21 cellular contexts compared by ENCODE assay signal in genomic region chr1:92211166-92211565, GRCh38. TPM values are rescaled to one million over a fixed set of nuclear protein-coding genes. Genes with fewer than 3 reads are reported as not detected.
DNase-seq lines count a peak whose midpoint lies in the region; ATAC-seq and TF ChIP-seq lines count a peak whose summit lies in the region.
"Had no signal": no experiment of that assay in that cellular context is flagged by ENCODE, and none has a peak within 500 bp of the region (broad histone marks: within the 10 kb centered on the region; RNA-seq: fewer than 3 reads in every experiment).

No MANE protein-coding gene starts in this region.

- no peaks in the 10 kb centered on the region for H3K79me2 ChIP-seq in Loucy (ENCODE audit: insufficient read depth, low read length)

- peak overlapping the region; percentile 56 for H3K4me2 ChIP-seq in Loucy (ENCODE audit: low read depth, low read length, poor library complexity, severe bottlenecking)

- H3K9me3 Mint-ChIP-seq in chondrocyte (ENCODE audit: low read depth) = no peaks in the 10 kb centered on the region
- peaks cover 2% of the 10 kb centered on the region for H3K9me3 Mint-ChIP-seq in stimulated activated effector memory CD8-positive, alpha-beta T cell treated with anti-CD3 and anti-CD28 coated beads, Interleukin-12 subunit alpha, Interleukin-12 subunit beta, amount 100 ng/mL, for 72 hours
- H3K9me3 Mint-ChIP-seq in activated CD4-positive, alpha-beta memory T cell treated with anti-CD3 and anti-CD28 coated beads for 36 hours = no peaks in the 10 kb centered on the region
- H3K9me3 Mint-ChIP-seq: nephron had no signal

- H2AFZ ChIP-seq in Loucy (ENCODE audit: low read length) = no peak overlapping the region

- intact Hi-C loops in activated CD4-positive, alpha-beta memory T cell treated with anti-CD3 and anti-CD28 coated beads for 36 hours (cut with micrococcal nuclease) = no loop called here

- no peak overlapping the region for H3K9ac ChIP-seq in Loucy (ENCODE audit: low read depth, low read length, poor library complexity, severe bottlenecking)

- POLR2A ChIA-PET in activated CD4-positive, alpha-beta memory T cell treated with anti-CD3 and anti-CD28 coated beads for 36 hours (lab: Charles Lee) = no interaction called here

- no peak overlapping the region for H3K4me3 ChIP-seq in Loucy (ENCODE audit: low read length, poor library complexity, severe bottlenecking)
- H3K4me3 ChIP-seq: ascending aorta, gastrocnemius medialis, lower lobe of right lung had no signal

- no peaks in the 10 kb centered on the region for H3K9me2 ChIP-seq in Loucy (replicated peaks; ENCODE audit: low read depth, low read length)

- peaks cover 24% of the 10 kb centered on the region for H3K4me1 ChIP-seq in Loucy (ENCODE audit: insufficient read depth, low read length, poor library complexity, severe bottlenecking)
- H3K4me1 ChIP-seq: ascending aorta, gastrocnemius medialis, lower lobe of right lung had no signal

- peaks cover 5% of the 10 kb centered on the region for H3K27me3 Mint-ChIP-seq in chondrocyte (ENCODE audit: low read depth)
- H3K27me3 Mint-ChIP-seq in activated CD4-positive, alpha-beta memory T cell treated with anti-CD3 and anti-CD28 coated beads for 36 hours = no peaks in the 10 kb centered on the region

- no peaks in the 10 kb centered on the region for H3F3A ChIP-seq in Loucy (ENCODE audit: low read depth)

- no peaks in the 10 kb centered on the region for H3K36me3 ChIP-seq in Loucy (ENCODE audit: insufficient read depth, low read length)
- H3K36me3 ChIP-seq: ascending aorta, gastrocnemius medialis, lower lobe of right lung had no signal

- H3K27ac Mint-ChIP-seq in chondrocyte (ENCODE audit: unreplicated experiment) = peak overlapping the region; percentile 85
- no peak overlapping the region for H3K27ac Mint-ChIP-seq in stimulated activated effector memory CD8-positive, alpha-beta T cell treated with anti-CD3 and anti-CD28 coated beads, Interleukin-12 subunit alpha, Interleukin-12 subunit beta, amount 100 ng/mL, for 72 hours
- H3K27ac Mint-ChIP-seq in activated CD4-positive, alpha-beta memory T cell treated with anti-CD3 and anti-CD28 coated beads for 36 hours = no peak overlapping the region
- H3K27ac Mint-ChIP-seq: nephron had no signal

- no peaks in the 10 kb centered on the region for H3K9me3 ChIP-seq in Loucy (ENCODE audit: insufficient read depth, low read depth, low read length)
- H3K9me3 ChIP-seq: gastrocnemius medialis had no signal

- DNase-seq in ELR (ENCODE audit: low read depth) (peak; percentile 75), chondrocyte (ENCODE audit: low spot score) (no peak), myocyte (ENCODE audit: low read depth) (peak; percentile 27), NCI-H345 treated with DMSO at 0.1 percent for 48 hours (lab: John Stamatoyannopoulos, UW; ENCODE audit: unreplicated experiment) (no peak)
- DNase-seq in stimulated activated effector memory CD8-positive, alpha-beta T cell treated with anti-CD3 and anti-CD28 coated beads, Interleukin-12 subunit alpha, Interleukin-12 subunit beta, amount 100 ng/mL, for 72 hours (ENCODE audit: low spot score in 2 of 2) = no peak
- no peak for DNase-seq in activated CD4-positive, CD25-positive, alpha-beta regulatory T cell treated with anti-CD3 and anti-CD28 coated beads, Interleukin-2, amount 50 U/mL, for 72 hours
- no peak for DNase-seq in activated CD4-positive, alpha-beta memory T cell treated with anti-CD3 and anti-CD28 coated beads for 36 hours
- DNase-seq: C1 segment of cervical spinal cord; DMS79 treated with DMSO at 0.1 percent for 48 hours; effector CD4-positive, alpha-beta T cell; gastrocnemius medialis; lower lobe of right lung; NCI-H2081 treated with DMSO at 0.1 percent for 48 hours; NCI-H526 treated with DMSO at 0.1 percent for 48 hours; PC-3; stimulated activated CD4-positive, alpha-beta T cell treated with anti-CD3 and anti-CD28 coated beads, Interleukin-1b, Interleukin-23, amount 100 ng/mL, for 48 hours; substantia nigra; SW 1271 had no signal

- TF ChIP-seq CTCF in Loucy (conservative IDR thresholded peaks at IDR 0.05; ENCODE audit: low read length) = no peak
- TF ChIP-seq CTCF in chondrocyte (IDR thresholded peaks at IDR 0.05) = no peak

- H3K36me3 Mint-ChIP-seq in chondrocyte (ENCODE audit: low read depth) = no peaks in the 10 kb centered on the region
- H3K36me3 Mint-ChIP-seq in stimulated activated effector memory CD8-positive, alpha-beta T cell treated with anti-CD3 and anti-CD28 coated beads, Interleukin-12 subunit alpha, Interleukin-12 subunit beta, amount 100 ng/mL, for 72 hours = no peaks in the 10 kb centered on the region
- no peaks in the 10 kb centered on the region for H3K36me3 Mint-ChIP-seq in activated CD4-positive, alpha-beta memory T cell treated with anti-CD3 and anti-CD28 coated beads for 36 hours

- ATAC-seq in stimulated activated effector memory CD8-positive, alpha-beta T cell treated with anti-CD3 and anti-CD28 coated beads, Interleukin-12 subunit alpha, Interleukin-12 subunit beta, amount 100 ng/mL, for 72 hours = no peak
- ATAC-seq: gastrocnemius medialis, lower lobe of right lung, PC-3 had no signal

- CTCF ChIA-PET in activated CD4-positive, alpha-beta memory T cell treated with anti-CD3 and anti-CD28 coated beads for 36 hours (lab: Charles Lee) = no interaction called here

- no peaks in the 10 kb centered on the region for H3K27me3 ChIP-seq in Loucy (ENCODE audit: insufficient read depth, low read length, poor library complexity, severe bottlenecking)
- H3K27me3 ChIP-seq: ascending aorta, gastrocnemius medialis had no signal

- peaks cover 14% of the 10 kb centered on the region for H3K4me1 Mint-ChIP-seq in chondrocyte (ENCODE audit: low read depth)
- H3K4me1 Mint-ChIP-seq in stimulated activated effector memory CD8-positive, alpha-beta T cell treated with anti-CD3 and anti-CD28 coated beads, Interleukin-12 subunit alpha, Interleukin-12 subunit beta, amount 100 ng/mL, for 72 hours = no peaks in the 10 kb centered on the region
- peaks cover 9% of the 10 kb centered on the region for H3K4me1 Mint-ChIP-seq in activated CD4-positive, alpha-beta memory T cell treated with anti-CD3 and anti-CD28 coated beads for 36 hours (ENCODE audit: low read depth)
- H3K4me1 Mint-ChIP-seq: nephron had no signal

- no peak overlapping the region for H3K4me3 Mint-ChIP-seq in chondrocyte (ENCODE audit: unreplicated experiment)
- H3K4me3 Mint-ChIP-seq in stimulated activated effector memory CD8-positive, alpha-beta T cell treated with anti-CD3 and anti-CD28 coated beads, Interleukin-12 subunit alpha, Interleukin-12 subunit beta, amount 100 ng/mL, for 72 hours = no peak overlapping the region
- H3K4me3 Mint-ChIP-seq in activated CD4-positive, alpha-beta memory T cell treated with anti-CD3 and anti-CD28 coated beads for 36 hours = no peak overlapping the region
- H3K4me3 Mint-ChIP-seq: nephron had no signal

- no peaks in the 10 kb centered on the region for H4K20me1 ChIP-seq in Loucy (ENCODE audit: insufficient read depth, low read length, poor library complexity, severe bottlenecking)

RNA-seq across cellular contexts. Expression of gene C1orf146, which starts 6.5 kb away (rescaled TPM):
- total RNA-seq in chondrocyte = not detected in 3 replicates
- not detected in 2 replicates for total RNA-seq in myocyte
- polyA plus RNA-seq in myocyte (2012) = not detected
- total RNA-seq in activated CD4-positive, alpha-beta memory T cell treated with anti-CD3 and anti-CD28 coated beads for 36 hours = not detected
- total RNA-seq: ascending aorta, gastrocnemius medialis, lower lobe of right lung, PC-3 had no signal

Comparison
In these comparisons a context has a peak if more than half of its experiments do, and no peak if none do; other contexts are left out.
1. DNase-seq: peak in ELR (single experiment) and myocyte (single experiment); none in chondrocyte (single experiment), NCI-H345 treated with DMSO at 0.1 percent for 48 hours (single experiment), stimulated activated effector memory CD8-positive, alpha-beta T cell treated with anti-CD3 and anti-CD28 coated beads, Interleukin-12 subunit alpha, Interleukin-12 subunit beta, amount 100 ng/mL, for 72 hours (0 of 2), activated CD4-positive, CD25-positive, alpha-beta regulatory T cell treated with anti-CD3 and anti-CD28 coated beads, Interleukin-2, amount 50 U/mL, for 72 hours (single experiment) and activated CD4-positive, alpha-beta memory T cell treated with anti-CD3 and anti-CD28 coated beads for 36 hours (single experiment).